7 cellular contexts compared by ENCODE assay signal in genomic region chr1:116445534-116445933, GRCh38.
"Had no signal": no experiment of that assay in that cellular context is flagged by ENCODE, and none has a peak within 500 bp of the region (broad histone marks: within the 10 kb centered on the region; RNA-seq: fewer than 3 reads in every experiment).

No MANE protein-coding gene starts in this region.

- H3K27ac ChIP-seq: HL-60 had no signal

- H3K27ac Mint-ChIP-seq: IgD-negative memory B cell had no signal

- FAIRE-seq: HTR-8/SVneo, K562 had no signal

- H3K4me3 Mint-ChIP-seq: IgD-negative memory B cell had no signal

- H3K4me1 Mint-ChIP-seq: IgD-negative memory B cell had no signal

- H3K4me3 ChIP-seq: K562 had no signal

- DNase-seq: IMR-90, KBM-7, KG1 had no signal

- ATAC-seq: K562 had no signal
